In genomic region chr11:66864924-66865697, GRCh38 we compare ENCODE assay signal across 1 cellular context.
TF ChIP-seq lines count a peak whose summit lies in the region.

No MANE protein-coding gene starts in this region.

TF ChIP-seq in HepG2, 621 proteins besides CTCF, POLR2A, EP300 and RAD21:
- TF ChIP-seq AGO2 (optimal IDR thresholded peaks at IDR 0.05; ENCODE audit: low read depth, low read length): peak; percentile 36
- TF ChIP-seq MYNN (CRISPR knock-in tag; IDR thresholded peaks at IDR 0.05; ENCODE audit: low read depth): no peak
